7 cellular contexts compared by ENCODE assay signal in genomic region chr19:572140-572890, GRCh38. TPM values are rescaled to one million over a fixed set of nuclear protein-coding genes. Genes with fewer than 3 reads are reported as not detected.
DNase-seq lines count a peak whose midpoint lies in the region; ATAC-seq, FAIRE-seq and TF ChIP-seq lines count a peak whose summit lies in the region.

TSS of gene BSG (plus strand) at chr19:572596. CDS start at chr19:572635, 39 bp downstream.

- H3K4me3 ChIP-seq in astrocyte of the cerebellum (ENCODE audit: low read depth, low read length) = peak within 1 kb of the TSS; percentile 94

- peak; percentile 97 for FAIRE-seq in GM18507 (lab: Jason Lieb, UNC)

- no peak for TF ChIP-seq CTCF in astrocyte of the cerebellum (IDR thresholded peaks at IDR 0.05; ENCODE audit: low read depth, low read length, missing control alignments)

- peak; percentile 80 for ATAC-seq in HG02981 (IDR thresholded peaks at IDR 0.05; ENCODE audit: unreplicated experiment)

- in situ Hi-C loops in astrocyte of the cerebellum (cut with HindIII; ENCODE audit: low sequenced_read_pairs) = no loop called here

- peak; percentile 97 for DNase-seq in GM18507 (ENCODE audit: extremely low spot score, insufficient read length, low read depth)
- DNase-seq in NCI-H2029 treated with DMSO at 0.1 percent for 48 hours (lab: John Stamatoyannopoulos, UW) = peak; percentile 73
- DNase-seq in T-helper 9 cell = peak; percentile 98
- DNase-seq in astrocyte of the cerebellum (ENCODE audit: low read depth) = peak; percentile 93
- peak; percentile 100 for DNase-seq in hepatic stellate cell (ENCODE audit: low spot score)
- peak; percentile 85 for DNase-seq in renal cortical epithelial cell (ENCODE audit: low read depth)

RNA-seq across cellular contexts. Expression of gene BSG, which starts in this region (rescaled TPM):
- total RNA-seq in renal cortical epithelial cell = 410 and 555 TPM in 2 replicates

Comparison
In these comparisons a context has a peak if more than half of its experiments do, and no peak if none do; other contexts are left out.
1. Peak in every context shown above with its lines: DNase-seq, ATAC-seq and H3K4me3 ChIP-seq.